Comparison of ENCODE assay signal across 19 cellular contexts in the genomic region with DNA sequence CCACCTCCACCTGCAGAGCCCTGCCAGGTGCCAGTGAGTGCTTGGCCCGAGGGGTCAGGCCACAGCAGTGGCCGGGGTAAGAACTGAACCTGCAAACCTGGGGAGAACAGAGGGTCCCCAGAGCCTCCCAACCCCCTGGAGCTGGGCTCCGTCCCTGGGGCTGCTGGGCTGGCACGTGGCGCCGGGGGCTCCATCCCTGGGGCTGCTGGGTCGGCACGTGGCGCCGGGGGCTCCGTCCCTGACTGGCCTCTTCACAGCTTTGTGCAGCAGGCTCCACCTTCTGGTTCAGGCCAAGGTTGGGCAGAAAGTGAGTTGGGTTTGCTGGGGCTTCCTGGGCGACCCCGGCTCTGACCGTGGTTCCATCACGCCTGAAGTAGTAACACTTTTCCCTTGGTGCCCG. TPM values are rescaled to one million over a fixed set of nuclear protein-coding genes. Genes with fewer than 3 reads are reported as not detected.
DNase-seq lines count a peak whose midpoint lies in the region; ATAC-seq and TF ChIP-seq lines count a peak whose summit lies in the region.
"Had no signal": no experiment of that assay in that cellular context is flagged by ENCODE, and none has a peak within 500 bp of the region (broad histone marks: within the 10 kb centered on the region; RNA-seq: fewer than 3 reads in every experiment).

No MANE protein-coding gene starts in this region.

- no peak overlapping the region for H2BK20ac ChIP-seq in IMR-90 (ENCODE audit: low read depth, low read length)

- H3K4me2 ChIP-seq in IMR-90 (ENCODE audit: low read depth, low read length), result no peak overlapping the region
- H3K4me2 ChIP-seq: BLaER1 had no signal

- peaks cover 3% of the 10 kb centered on the region; the same call in 1 of the 2 replicates for H3K9me1 ChIP-seq in IMR-90 (ENCODE audit: insufficient read depth, low read length)

- H3K4me3 ChIP-seq in IMR-90 (ENCODE audit: insufficient read depth, low read depth, low read length), result no peak overlapping the region
- H3K4me3 ChIP-seq: BLaER1 had no signal

- peaks cover 6% of the 10 kb centered on the region for H3K4me1 Mint-ChIP-seq in nephron progenitor cell
- H3K4me1 Mint-ChIP-seq in activated T-cell treated with anti-CD3 and anti-CD28 coated beads, Interleukin-2, amount 50 U/mL, for 72 hours (ENCODE audit: low read depth), result peaks cover 5% of the 10 kb centered on the region
- H3K4me1 Mint-ChIP-seq: CD14-positive monocyte; CD4-positive, alpha-beta memory T cell; CD4-positive, CD25-positive, alpha-beta regulatory T cell had no signal

- no peaks in the 10 kb centered on the region; a peak in 1 of 4 replicates for H3K79me1 ChIP-seq in IMR-90 (ENCODE audit: low read depth in 1 of 2, low read length in 2 of 2)

- no peak overlapping the region for H2BK120ac ChIP-seq in IMR-90 (ENCODE audit: low read depth, low read length)

- no peak for TF ChIP-seq POLR2A in IMR-90 (IDR thresholded peaks at IDR 0.05; ENCODE audit: low read depth, low read length)

- no peak overlapping the region for H3K23ac ChIP-seq in IMR-90 (ENCODE audit: low read depth, low read length)

- peak overlapping the region; percentile 24 for H2AFZ ChIP-seq in IMR-90 (replicated peaks; ENCODE audit: low read length, poor library complexity)

- no peak for ATAC-seq in IMR-90 (ENCODE audit: low read depth)
- no peak for ATAC-seq in activated T-cell treated with anti-CD3 and anti-CD28 coated beads, Interleukin-2, amount 50 U/mL, for 72 hours (replicated peaks in 1 of 2)
- ATAC-seq in activated CD4-positive, CD25-positive, alpha-beta regulatory T cell treated with anti-CD3 and anti-CD28 coated beads, Interleukin-2, amount 50 U/mL, for 24 hours, result no peak

- no peaks in the 10 kb centered on the region for H3K4me1 ChIP-seq in IMR-90 (ENCODE audit: control insufficient read depth, insufficient read depth, low read length)
- H3K4me1 ChIP-seq: BE2C, BLaER1 had no signal

- H2BK5ac ChIP-seq in IMR-90 (ENCODE audit: low read depth, low read length, poor library complexity, severe bottlenecking), result no peak overlapping the region

- 90% methylated on average over 4 of the region's 16 CpGs; no CpG with 5 or more reads in 1 of the 2 experiments for WGBS in IMR-90 (ENCODE audit: extremely low coverage in 2 of 2, insufficient read length in 1 of 2), 2 experiments
- 93 to 96% (median 95%) methylated on average over 16 of the region's 16 CpGs for WGBS in adipose tissue, 3 donors

- H3K27ac Mint-ChIP-seq in nephron progenitor cell, result peak overlapping the region; percentile 22
- no peak overlapping the region for H3K27ac Mint-ChIP-seq in activated T-cell treated with anti-CD3 and anti-CD28 coated beads, Interleukin-2, amount 50 U/mL, for 72 hours
- H3K27ac Mint-ChIP-seq: CD4-positive, alpha-beta memory T cell; CD4-positive, CD25-positive, alpha-beta regulatory T cell; CD8-positive, alpha-beta memory T cell had no signal

- in situ Hi-C loops in IMR-90 (cut with MboI; ENCODE audit: low sequenced_read_pairs), result no loop called here

- H4K91ac ChIP-seq in IMR-90 (ENCODE audit: insufficient read depth, low read depth, low read length), result no peak overlapping the region

- dilution Hi-C loops in IMR-90 (cut with HindIII; ENCODE audit: low sequenced_read_pairs, unreplicated experiment), result no loop called here

- no peak overlapping the region for H2AK9ac ChIP-seq in IMR-90 (replicated peaks; ENCODE audit: low read depth, low read length, poor library complexity)

- H3K27me3 Mint-ChIP-seq in nephron progenitor cell (ENCODE audit: low read depth, poor library complexity), result peaks cover 3% of the 10 kb centered on the region
- no peaks in the 10 kb centered on the region for H3K27me3 Mint-ChIP-seq in activated T-cell treated with anti-CD3 and anti-CD28 coated beads, Interleukin-2, amount 50 U/mL, for 72 hours (ENCODE audit: low read depth)
- H3K27me3 Mint-ChIP-seq: CD4-positive, alpha-beta memory T cell; CD4-positive, CD25-positive, alpha-beta regulatory T cell; CD8-positive, alpha-beta memory T cell had no signal

- TF ChIP-seq CTCF in IMR-90 (conservative IDR thresholded peaks at IDR 0.05; ENCODE audit: low read depth, low read length), result no peak
- TF ChIP-seq CTCF in nephron progenitor cell (IDR thresholded peaks at IDR 0.05), result no peak

- no peaks in the 10 kb centered on the region for H4K20me1 ChIP-seq in IMR-90 (ENCODE audit: insufficient read depth, low read length)

- no peak for TF ChIP-seq RAD21 in IMR-90 (IDR thresholded peaks at IDR 0.05; ENCODE audit: low read length)

- H3K36me3 Mint-ChIP-seq in nephron progenitor cell (ENCODE audit: low read depth), result peaks cover 91% of the 10 kb centered on the region
- peaks cover 11 to 18% of the 10 kb centered on the region in 2 donors for H3K36me3 Mint-ChIP-seq in activated T-cell treated with anti-CD3 and anti-CD28 coated beads, Interleukin-2, amount 50 U/mL, for 72 hours (ENCODE audit: insufficient read depth in 2 of 2)

- H3K9me3 ChIP-seq in IMR-90 (ENCODE audit: control insufficient read depth, insufficient read depth, low read length), result peaks cover 4% of the 10 kb centered on the region; the same call in 1 of the 2 replicates
- H3K9me3 ChIP-seq: BE2C had no signal

- DNase-seq in IMR-90, result no peak
- DNase-seq in cerebellum (ENCODE audit: low spot score), result peak; percentile 10
- no peak for DNase-seq in nephron progenitor cell
- DNase-seq in activated T-cell treated with anti-CD3 and anti-CD28 coated beads, Interleukin-2, amount 50 U/mL, for 72 hours, result no peak
- no peak for DNase-seq in DMS 273 (lab: John Stamatoyannopoulos, UW; ENCODE audit: unreplicated experiment)
- no peak for DNase-seq in NCI-H2227 treated with DMSO at 0.1 percent for 48 hours (lab: John Stamatoyannopoulos, UW)
- DNase-seq: 8988T; ACHN; CD4-positive, alpha-beta memory T cell; CD4-positive, CD25-positive, alpha-beta regulatory T cell; CD8-positive, alpha-beta memory T cell; COR-L47; DMS79 treated with DMSO at 0.1 percent for 48 hours; GF-D8 had no signal

- no peaks in the 10 kb centered on the region for H3K27me3 ChIP-seq in IMR-90 (ENCODE audit: control insufficient read depth, insufficient read depth, low read length)
- H3K27me3 ChIP-seq: BE2C, BLaER1 had no signal

- intact Hi-C loops in IMR-90 (cut with micrococcal nuclease), result no loop called here

- H4K8ac ChIP-seq in IMR-90 (ENCODE audit: low read depth in 2 of 2, low read length in 2 of 2), result no peak overlapping the region

- no TSS peak for BruUV-seq in IMR-90 (replicated peaks; lab: Mats Ljungman, UMichigan)

- H3K9me3 Mint-ChIP-seq in nephron progenitor cell, result peaks cover 39% of the 10 kb centered on the region
- H3K9me3 Mint-ChIP-seq in activated T-cell treated with anti-CD3 and anti-CD28 coated beads, Interleukin-2, amount 50 U/mL, for 72 hours, result peaks cover 4 to 5% of the 10 kb centered on the region in 2 donors

- no peak overlapping the region for H3K9ac ChIP-seq in IMR-90 (ENCODE audit: low read depth, low read length)
- H3K9ac ChIP-seq: BLaER1 had no signal

- no peak overlapping the region for H4K5ac ChIP-seq in IMR-90 (ENCODE audit: low read depth, low read length)

- no peak overlapping the region for H3K4ac ChIP-seq in IMR-90 (ENCODE audit: low read depth, low read length)

- CTCF ChIA-PET in IMR-90 (lab: Yijun Ruan, JAX), result no interaction called here

- no peak overlapping the region for H3K14ac ChIP-seq in IMR-90 (replicated peaks; ENCODE audit: low read depth, low read length)

- no peak overlapping the region for H2AK5ac ChIP-seq in IMR-90 (ENCODE audit: low read depth, low read length)

- H3K4me3 Mint-ChIP-seq in nephron progenitor cell, result no peak overlapping the region
- H3K4me3 Mint-ChIP-seq in activated T-cell treated with anti-CD3 and anti-CD28 coated beads, Interleukin-2, amount 50 U/mL, for 72 hours, result no peak overlapping the region
- H3K4me3 Mint-ChIP-seq: CD14-positive monocyte; CD4-positive, alpha-beta memory T cell; CD4-positive, CD25-positive, alpha-beta regulatory T cell; CD8-positive, alpha-beta memory T cell had no signal

- H3K18ac ChIP-seq in IMR-90 (ENCODE audit: low read depth, low read length), result no peak overlapping the region

- POLR2A ChIA-PET in IMR-90 (lab: Charles Lee; ENCODE audit: unreplicated experiment), result no interaction called here

- peaks cover 19% of the 10 kb centered on the region for H3K36me3 ChIP-seq in IMR-90 (ENCODE audit: control insufficient read depth, insufficient read depth, low read length)
- H3K36me3 ChIP-seq: BE2C had no signal

- no peak overlapping the region for H3K56ac ChIP-seq in IMR-90 (ENCODE audit: extremely low read depth, insufficient read depth, low read length)

- no peak overlapping the region for H2BK15ac ChIP-seq in IMR-90 (ENCODE audit: low read depth, low read length)

- no peak overlapping the region for H3K27ac ChIP-seq in IMR-90 (ENCODE audit: insufficient read depth, low read length)
- peak overlapping the region; percentile 17 for H3K27ac ChIP-seq in adipose tissue (ENCODE audit: low read depth, low read length)
- H3K27ac ChIP-seq: BLaER1 had no signal

TF ChIP-seq in IMR-90, 13 proteins besides CTCF, POLR2A, EP300 and RAD21 (continues in another document):
- no peak for TF ChIP-seq MAFK (IDR thresholded peaks at IDR 0.05; ENCODE audit: low read depth, low read length)
- TF ChIP-seq MAZ (IDR thresholded peaks at IDR 0.05; ENCODE audit: borderline replicate concordance, low read depth, low read length), result no peak
- no peak for TF ChIP-seq CHD1 (IDR thresholded peaks at IDR 0.05; ENCODE audit: low read depth, low read length)
- TF ChIP-seq SMC3 (IDR thresholded peaks at IDR 0.05; ENCODE audit: low read depth, low read length), result no peak
- no peak for TF ChIP-seq CEBPB (IDR thresholded peaks at IDR 0.05; ENCODE audit: low read depth, low read length)
- no peak for TF ChIP-seq BHLHE40 (IDR thresholded peaks at IDR 0.05; ENCODE audit: low read depth, low read length)
- TF ChIP-seq MXI1 (IDR thresholded peaks at IDR 0.05; ENCODE audit: borderline replicate concordance, low read depth, low read length), result no peak
- TF ChIP-seq FOS (IDR thresholded peaks at IDR 0.05; ENCODE audit: low read depth, low read length), result no peak
- no peak for TF ChIP-seq RFX5 (IDR thresholded peaks at IDR 0.05; ENCODE audit: low read depth, low read length)

RNA-seq across cellular contexts. Expression of gene RBFA, which starts 12.2 kb away (rescaled TPM):
- 21.0 and 25.0 TPM in 2 replicates for total RNA-seq in IMR-90 (2012; rRNA removed)
- 37.8 and 38.0 TPM in 2 replicates for polyA plus RNA-seq in IMR-90 (2012; rRNA removed)
- polyA plus RNA-seq in IMR-90 (2012; cell fraction: cytosol; rRNA removed), result 25.3 and 38.3 TPM in 2 replicates
- polyA plus RNA-seq in IMR-90 (2012; cell fraction: nucleus; rRNA removed; ENCODE audit: low replicate concordance), result 32.7 and 71.5 TPM in 2 replicates
- polyA plus RNA-seq in adipose tissue, result 10 to 100 TPM; 15.9 to 32.2 (median 16.7) TPM
- 63.1 TPM for total RNA-seq in cerebellum
- 10 to 100 TPM; 13.9 to 17.7 TPM for total RNA-seq in activated T-cell treated with anti-CD3 and anti-CD28 coated beads, Interleukin-2, amount 50 U/mL, for 72 hours

RNA-seq across cellular contexts. Expression of gene TXNL4A, which starts 58.1 kb away (rescaled TPM):
- 38.7 and 72.8 TPM in 2 replicates for total RNA-seq in IMR-90 (2012; rRNA removed)
- 103 and 130 TPM in 2 replicates for polyA plus RNA-seq in IMR-90 (2012; rRNA removed)
- polyA plus RNA-seq in IMR-90 (2012; cell fraction: cytosol; rRNA removed), result 55.2 and 96.9 TPM in 2 replicates
- polyA plus RNA-seq in IMR-90 (2012; cell fraction: nucleus; rRNA removed; ENCODE audit: low replicate concordance), result 22.7 and 54.6 TPM in 2 replicates
- polyA plus RNA-seq in adipose tissue, result 10 to 100 TPM; 55.5 to 83.2 (median 69.3) TPM
- 34.5 TPM for total RNA-seq in cerebellum
- 100 to 1,000 TPM in 1 of 2 donors, 10 to 100 TPM in 1; 92.9 to 105 TPM for total RNA-seq in activated T-cell treated with anti-CD3 and anti-CD28 coated beads, Interleukin-2, amount 50 U/mL, for 72 hours
